19 cellular contexts compared by ENCODE assay signal in genomic region chr17:65633146-65633881, GRCh38.
DNase-seq lines count a peak whose midpoint lies in the region; ATAC-seq, FAIRE-seq and TF ChIP-seq lines count a peak whose summit lies in the region.
"Had no signal": no experiment of that assay in that cellular context is flagged by ENCODE, and none has a peak within 500 bp of the region (broad histone marks: within the 10 kb centered on the region; RNA-seq: fewer than 3 reads in every experiment).

No MANE protein-coding gene starts in this region.

- peak overlapping the region; percentile 45 for H3K27ac ChIP-seq in 22Rv1
- H3K27ac ChIP-seq in right cardiac atrium (ENCODE audit: low read length), result no peak overlapping the region
- no peak overlapping the region for H3K27ac ChIP-seq in testis
- H3K27ac ChIP-seq: HL-60, Peyer's patch, SJSA1 had no signal

- WGBS in right cardiac atrium, result 82% methylated on average over 8 of the region's 8 CpGs
- 89 to 93% methylated on average over 8 of the region's 8 CpGs for WGBS in testis, 2 donors

- no peaks in the 10 kb centered on the region for H3K36me3 ChIP-seq in bronchial epithelial cell (ENCODE audit: control insufficient read depth, insufficient read depth, low read length)
- no peaks in the 10 kb centered on the region for H3K36me3 ChIP-seq in testis (ENCODE audit: low read depth, missing control alignments)
- H3K36me3 ChIP-seq: HAP-1, Peyer's patch, SJSA1 had no signal

- no peak for TF ChIP-seq POLR2A in testis (IDR thresholded peaks at IDR 0.05)

- H3K36me3 Mint-ChIP-seq in mesothelial cell of epicardium, result no peaks in the 10 kb centered on the region

- TF ChIP-seq CTCF in 22Rv1 (IDR thresholded peaks at IDR 0.05) (no peak), bronchial epithelial cell (IDR thresholded peaks at IDR 0.05; ENCODE audit: insufficient read depth, low read length, severe bottlenecking) (no peak), mesothelial cell of epicardium (IDR thresholded peaks at IDR 0.05; ENCODE audit: unreplicated experiment) (no peak), testis (IDR thresholded peaks at IDR 0.05) (no peak)

- peak; percentile 23 for FAIRE-seq in bronchial epithelial cell (lab: Jason Lieb, UNC)
- FAIRE-seq: D721Med, G401.6 had no signal

- no peaks in the 10 kb centered on the region for H3K27me3 Mint-ChIP-seq in mesothelial cell of epicardium (ENCODE audit: low read depth)

- H3K27me3 ChIP-seq in bronchial epithelial cell (ENCODE audit: control insufficient read depth, insufficient read depth, low read length) (peaks cover 2% of the 10 kb centered on the region), right cardiac atrium (ENCODE audit: control insufficient read depth, insufficient read depth) (no peaks in the 10 kb centered on the region), testis (no peaks in the 10 kb centered on the region)
- H3K27me3 ChIP-seq: Peyer's patch, SJSA1 had no signal

- H3K27ac Mint-ChIP-seq in mesothelial cell of epicardium, result peak overlapping the region; percentile 59

- no peaks in the 10 kb centered on the region for H3K9me3 Mint-ChIP-seq in mesothelial cell of epicardium

- H3K4me3 ChIP-seq in bronchial epithelial cell (ENCODE audit: low read depth, low read length), result no peak overlapping the region
- H3K4me3 ChIP-seq in right cardiac atrium (ENCODE audit: low read length), result no peak overlapping the region
- H3K4me3 ChIP-seq in testis, result no peak overlapping the region
- H3K4me3 ChIP-seq: HAP-1, Peyer's patch, SJSA1 had no signal

- DNase-seq in DMS53 treated with DMSO at 0.1 percent for 48 hours (lab: John Stamatoyannopoulos, UW; ENCODE audit: unreplicated experiment), result peak; percentile 54
- DNase-seq in bronchial epithelial cell (ENCODE audit: low read depth), result peak; percentile 46
- DNase-seq in mesothelial cell of epicardium (ENCODE audit: low spot score in 2 of 2, unreplicated experiment in 2 of 2), result no peak
- no peak for DNase-seq in right cardiac atrium
- no peak for DNase-seq in testis
- no peak for DNase-seq in activated CD8-positive, alpha-beta memory T cell treated with anti-CD3 and anti-CD28 coated beads for 24 hours
- DNase-seq: C1 segment of cervical spinal cord, DND-41, MM.1S, NCI-H1694, NCI-H446, NCI-H526 treated with DMSO at 0.1 percent for 48 hours, Peyer's patch had no signal

- H3K4me1 Mint-ChIP-seq in mesothelial cell of epicardium, result peaks cover 46% of the 10 kb centered on the region

- intact Hi-C loops in right cardiac atrium (cut with DNase I), result no loop called here
- intact Hi-C loops in testis (cut with DNase I; ENCODE audit: low total_unique reads), result no loop called here

- no peak for ATAC-seq in right cardiac atrium

- H3K9me3 ChIP-seq in right cardiac atrium (ENCODE audit: control insufficient read depth, low read length) (no peaks in the 10 kb centered on the region), testis (no peaks in the 10 kb centered on the region)
- H3K9me3 ChIP-seq: HAP-1, Peyer's patch, SJSA1 had no signal

- H3K4me3 Mint-ChIP-seq in mesothelial cell of epicardium, result no peak overlapping the region

- H3K4me1 ChIP-seq in right cardiac atrium (ENCODE audit: control insufficient read depth, insufficient read depth, low read length) (no peaks in the 10 kb centered on the region), testis (no peaks in the 10 kb centered on the region)
- H3K4me1 ChIP-seq: HAP-1 had no signal

Comparison
In these comparisons a context has a peak if more than half of its experiments do, and no peak if none do; other contexts are left out.
1. DNase-seq: peak in DMS53 treated with DMSO at 0.1 percent for 48 hours (single experiment) and bronchial epithelial cell (single experiment); none in mesothelial cell of epicardium (0 of 2), right cardiac atrium (0 of 3), testis (single experiment) and activated CD8-positive, alpha-beta memory T cell treated with anti-CD3 and anti-CD28 coated beads for 24 hours (single experiment).